ENCODE assay signal across 1 cellular context in the genomic region with DNA sequence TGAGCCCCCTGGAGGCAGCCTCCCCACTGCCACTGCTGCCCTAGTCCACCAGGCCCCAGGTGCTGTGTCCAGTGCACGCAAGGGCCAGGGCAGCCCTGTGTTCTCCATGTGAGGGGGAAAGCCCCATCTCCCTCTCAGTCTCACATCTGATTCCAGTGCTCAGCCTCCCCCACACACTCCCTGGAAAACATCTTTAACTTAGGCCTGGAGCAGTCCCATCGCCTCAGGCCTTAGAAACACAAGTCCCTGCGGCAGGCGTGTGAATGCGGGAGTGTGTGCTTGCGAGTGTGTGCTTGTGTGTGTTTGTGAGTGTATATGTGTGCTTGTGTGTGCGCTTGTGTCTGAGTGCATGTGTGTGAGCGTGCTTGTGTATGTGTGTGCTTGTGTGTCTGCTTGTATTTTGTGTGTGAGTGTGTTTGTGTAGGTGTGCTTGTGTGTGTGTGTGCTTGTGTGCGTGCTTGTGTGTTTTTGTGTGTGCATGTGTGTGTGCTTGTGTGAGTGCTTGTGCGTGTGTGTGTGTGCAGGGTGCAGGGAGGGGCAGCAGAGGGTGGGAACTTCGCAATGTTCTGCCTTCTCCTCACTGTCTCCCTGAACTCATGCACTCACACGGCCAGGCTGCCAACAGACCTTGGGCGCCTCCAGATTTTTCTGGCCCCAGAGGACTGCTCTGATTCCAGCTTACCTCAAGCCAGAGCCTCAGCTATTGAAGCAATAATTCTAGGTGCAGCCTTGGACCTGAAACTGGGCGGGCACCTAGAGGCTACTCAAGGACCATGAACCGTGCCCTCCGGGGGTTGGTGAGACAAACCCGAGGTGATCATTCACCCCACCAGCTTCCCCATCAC.
TF ChIP-seq lines count a peak whose summit lies in the region.

No MANE protein-coding gene starts in this region.

TF ChIP-seq in HepG2, 621 proteins besides CTCF, POLR2A, EP300 and RAD21:
- TF ChIP-seq ZNF646 (CRISPR knock-in tag; IDR thresholded peaks at IDR 0.05): peak; percentile 65; the same call in 1 of the 2 replicates
- TF ChIP-seq, protein P1, sequence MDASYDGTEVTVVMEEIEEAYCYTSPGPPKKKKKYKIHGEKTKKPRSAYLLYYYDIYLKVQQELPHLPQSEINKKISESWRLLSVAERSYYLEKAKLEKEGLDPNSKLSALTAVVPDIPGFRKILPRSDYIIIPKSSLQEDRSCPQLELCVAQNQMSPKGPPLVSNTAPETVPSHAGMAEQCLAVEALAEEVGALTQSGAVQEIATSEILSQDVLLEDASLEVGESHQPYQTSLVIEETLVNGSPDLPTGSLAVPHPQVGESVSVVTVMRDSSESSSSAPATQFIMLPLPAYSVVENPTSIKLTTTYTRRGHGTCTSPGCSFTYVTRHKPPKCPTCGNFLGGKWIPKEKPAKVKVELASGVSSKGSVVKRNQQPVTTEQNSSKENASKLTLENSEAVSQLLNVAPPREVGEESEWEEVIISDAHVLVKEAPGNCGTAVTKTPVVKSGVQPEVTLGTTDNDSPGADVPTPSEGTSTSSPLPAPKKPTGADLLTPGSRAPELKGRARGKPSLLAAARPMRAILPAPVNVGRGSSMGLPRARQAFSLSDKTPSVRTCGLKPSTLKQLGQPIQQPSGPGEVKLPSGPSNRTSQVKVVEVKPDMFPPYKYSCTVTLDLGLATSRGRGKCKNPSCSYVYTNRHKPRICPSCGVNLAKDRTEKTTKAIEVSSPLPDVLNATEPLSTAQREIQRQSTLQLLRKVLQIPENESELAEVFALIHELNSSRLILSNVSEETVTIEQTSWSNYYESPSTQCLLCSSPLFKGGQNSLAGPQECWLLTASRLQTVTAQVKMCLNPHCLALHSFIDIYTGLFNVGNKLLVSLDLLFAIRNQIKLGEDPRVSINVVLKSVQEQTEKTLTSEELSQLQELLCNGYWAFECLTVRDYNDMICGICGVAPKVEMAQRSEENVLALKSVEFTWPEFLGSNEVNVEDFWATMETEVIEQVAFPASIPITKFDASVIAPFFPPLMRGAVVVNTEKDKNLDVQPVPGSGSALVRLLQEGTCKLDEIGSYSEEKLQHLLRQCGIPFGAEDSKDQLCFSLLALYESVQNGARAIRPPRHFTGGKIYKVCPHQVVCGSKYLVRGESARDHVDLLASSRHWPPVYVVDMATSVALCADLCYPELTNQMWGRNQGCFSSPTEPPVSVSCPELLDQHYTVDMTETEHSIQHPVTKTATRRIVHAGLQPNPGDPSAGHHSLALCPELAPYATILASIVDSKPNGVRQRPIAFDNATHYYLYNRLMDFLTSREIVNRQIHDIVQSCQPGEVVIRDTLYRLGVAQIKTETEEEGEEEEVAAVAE (CRISPR knock-in tag; IDR thresholded peaks at IDR 0.05; ENCODE audit: borderline replicate concordance): no peak
TF ChIP-seq in HepG2: peak in this region for 1.
